ENCODE assay signal across 8 cellular contexts in the genomic region with DNA sequence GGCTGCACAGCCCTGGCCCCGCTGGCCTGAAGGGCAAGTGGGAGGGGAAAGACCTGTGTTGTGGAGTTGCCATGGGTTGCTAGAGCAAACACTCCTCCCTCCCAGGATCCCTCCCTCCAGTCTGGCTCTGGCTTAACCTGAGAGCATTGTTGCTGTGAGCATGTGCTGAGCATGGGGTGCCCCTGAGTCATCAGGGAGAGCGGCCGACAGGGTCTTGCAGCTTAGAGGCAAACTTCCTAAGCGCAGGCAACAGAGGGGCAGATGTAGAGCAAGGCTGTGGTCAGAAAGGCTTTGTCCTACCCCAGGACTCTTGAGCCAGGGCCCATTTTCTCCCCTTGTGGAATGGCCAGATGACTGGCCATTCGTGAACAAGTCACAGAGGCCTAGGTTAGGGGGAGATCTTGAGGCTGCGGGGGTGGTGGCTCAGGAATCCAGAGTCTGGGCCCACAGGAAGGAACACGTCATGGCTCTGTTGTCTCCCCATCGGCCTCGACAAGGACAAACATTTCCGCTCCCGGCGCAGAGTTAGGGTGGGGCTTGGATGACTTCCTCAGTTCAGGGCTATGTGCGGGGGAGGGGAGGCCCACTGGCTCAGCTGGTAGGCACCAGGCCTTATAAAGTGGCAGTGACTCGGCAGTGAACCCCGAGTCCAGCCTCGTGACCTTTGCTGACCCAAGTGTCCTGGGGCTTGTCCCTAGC. TPM values are rescaled to one million over a fixed set of nuclear protein-coding genes. Genes with fewer than 3 reads are reported as not detected.
A peak's percentile ranks its signal among the peaks of the same experiment; 100 is the strongest.
DNase-seq lines count a peak whose midpoint lies in the region; ATAC-seq and FAIRE-seq lines count a peak whose summit lies in the region.

No MANE protein-coding gene starts in this region.

- H2BK12ac ChIP-seq in mesenchymal stem cell (ENCODE audit: low read length in 2 of 2), result peak overlapping the region; percentile 33 to 97

- WGBS in mesenchymal stem cell, result under 1% methylated on average over 13 of the region's 16 CpGs

- peak overlapping the region; percentile 100 for H2BK120ac ChIP-seq in mesenchymal stem cell (ENCODE audit: low read depth, low read length)

- peak overlapping the region; percentile 97 to 99 for H3K4ac ChIP-seq in mesenchymal stem cell (ENCODE audit: low read depth in 1 of 2, low read length in 2 of 2)

- DNase-seq in G401 (ENCODE audit: low spot score), result peak; percentile 67
- DNase-seq in NT2/D1 (ENCODE audit: low read depth, low spot score), result peak; percentile 99
- DNase-seq in activated CD8-positive, alpha-beta memory T cell treated with anti-CD3 and anti-CD28 coated beads, Interleukin-2, amount 50 U/mL, for 4 hours, result peak; percentile 87
- peak; percentile 100 for DNase-seq in mesenchymal stem cell
- peak; percentile 73 for DNase-seq in stimulated activated CD8-positive, alpha-beta memory T cell treated with anti-CD3 and anti-CD28 coated beads, Interleukin-15, amount 100 ng/mL, for 1 hour (ENCODE audit: low read depth)
- DNase-seq in NCI-H524 treated with DMSO at 0.1 percent for 48 hours (lab: John Stamatoyannopoulos, UW), result no peak

- peaks cover 47% of the 10 kb centered on the region for H3K36me3 ChIP-seq in NT2/D1 (ENCODE audit: insufficient read depth, insufficient read length, low read length)
- peaks cover 48 to 52% of the 10 kb centered on the region in 2 experiments for H3K36me3 ChIP-seq in mesenchymal stem cell (ENCODE audit: control insufficient read depth in 1 of 2, insufficient read depth in 2 of 2, low read depth in 1 of 2, low read length in 2 of 2)

- peak overlapping the region; percentile 100 for H3K27ac ChIP-seq in mesenchymal stem cell (ENCODE audit: low read length, poor library complexity, severe bottlenecking)

- ATAC-seq in HG02798 (IDR thresholded peaks at IDR 0.05; ENCODE audit: poor library complexity, unreplicated experiment), result peak; percentile 34

- H4K91ac ChIP-seq in mesenchymal stem cell (ENCODE audit: low read length), result peak overlapping the region; percentile 100

- H3K4me3 ChIP-seq in NT2/D1 (ENCODE audit: insufficient read length, low read depth), result peak overlapping the region; percentile 6
- H3K4me3 ChIP-seq in mesenchymal stem cell (ENCODE audit: insufficient read depth in 1 of 2, low read depth in 1 of 2, low read length in 2 of 2), result peak overlapping the region in 1 of 2 experiments; percentile 75

- H3K23ac ChIP-seq in mesenchymal stem cell (ENCODE audit: low read length in 2 of 2), result peak overlapping the region in 1 of 2 experiments; percentile 75

- H2AK5ac ChIP-seq in mesenchymal stem cell (ENCODE audit: low read length, severe bottlenecking), result peak overlapping the region; percentile 100

- peak overlapping the region; percentile 17 for H3K4me2 ChIP-seq in mesenchymal stem cell (ENCODE audit: low read length, poor library complexity, severe bottlenecking)

- H3K4me1 ChIP-seq in NT2/D1 (ENCODE audit: insufficient read depth, insufficient read length), result peaks cover 52% of the 10 kb centered on the region
- H3K4me1 ChIP-seq in mesenchymal stem cell (ENCODE audit: control insufficient read depth, insufficient read depth, low read depth, low read length), result peaks cover 82% of the 10 kb centered on the region

- H4K8ac ChIP-seq in mesenchymal stem cell (ENCODE audit: low read length), result peak overlapping the region; percentile 89

- H3K18ac ChIP-seq in mesenchymal stem cell (ENCODE audit: low read depth in 1 of 2, low read length in 2 of 2), result peak overlapping the region; percentile 99 to 100

- H3K27me3 ChIP-seq in NT2/D1 (ENCODE audit: insufficient read depth, insufficient read length) (no peaks in the 10 kb centered on the region), mesenchymal stem cell (ENCODE audit: control insufficient read depth in 1 of 2, insufficient read depth in 1 of 2, low read length in 2 of 2) (no peaks in the 10 kb centered on the region)

- peak overlapping the region; percentile 73 for H2BK15ac ChIP-seq in mesenchymal stem cell (ENCODE audit: low read depth, poor library complexity, severe bottlenecking)

- H3K9me3 ChIP-seq in NT2/D1 (ENCODE audit: insufficient read depth, low read length) (no peaks in the 10 kb centered on the region), mesenchymal stem cell (ENCODE audit: control insufficient read depth, low read length) (no peaks in the 10 kb centered on the region)

- H2BK5ac ChIP-seq in mesenchymal stem cell (ENCODE audit: low read depth, low read length, poor library complexity, severe bottlenecking), result peak overlapping the region; percentile 99

- peaks cover 10% of the 10 kb centered on the region for H3K79me1 ChIP-seq in mesenchymal stem cell (replicated peaks; ENCODE audit: low read length, poor library complexity, severe bottlenecking)

- peak; percentile 75 for FAIRE-seq in endometrium (lab: Jason Lieb, UNC)

- H3K9ac ChIP-seq in NT2/D1 (ENCODE audit: insufficient read length, low read depth) (peak overlapping the region; percentile 84), mesenchymal stem cell (ENCODE audit: low read length) (peak overlapping the region; percentile 97)

- in situ Hi-C loops in G401 (cut with HindIII; ENCODE audit: low sequenced_read_pairs), result no loop called here

- H3K14ac ChIP-seq in mesenchymal stem cell (ENCODE audit: low read length in 2 of 2), result peak overlapping the region in 1 of 2 experiments; percentile 85

- no peak overlapping the region for H2AFZ ChIP-seq in mesenchymal stem cell (ENCODE audit: low read depth, low read length)

RNA-seq across cellular contexts. Expression of a gene that starts 0.4 kb away (rescaled TPM):
- total RNA-seq in G401 (2014; rRNA removed; shearing (Covaris generic)), result 2.9 and 14.6 TPM in 2 replicates
- polyA plus RNA-seq in mesenchymal stem cell (2013, experiment 1 of 2), result 0.08 TPM
- polyA plus RNA-seq in mesenchymal stem cell (2013, experiment 2 of 2), result 0.11 TPM

RNA-seq across cellular contexts. Expression of a gene that starts 0.8 kb away (rescaled TPM):
- total RNA-seq in G401 (2014; rRNA removed; shearing (Covaris generic)), result 1.1 and 1.3 TPM in 2 replicates
- 22.8 TPM for polyA plus RNA-seq in mesenchymal stem cell (2013, experiment 1 of 2)
- 20.2 TPM for polyA plus RNA-seq in mesenchymal stem cell (2013, experiment 2 of 2)

RNA-seq across cellular contexts. Expression of a gene that starts 7.3 kb away (rescaled TPM):
- total RNA-seq in G401 (2014; rRNA removed; shearing (Covaris generic)), result 8.0 and 8.5 TPM in 2 replicates
- polyA plus RNA-seq in mesenchymal stem cell (2013, experiment 1 of 2), result 28.1 TPM
- 26.8 TPM for polyA plus RNA-seq in mesenchymal stem cell (2013, experiment 2 of 2)

RNA-seq across cellular contexts. Expression of a gene that starts 19.5 kb away (rescaled TPM):
- total RNA-seq in G401 (2014; rRNA removed; shearing (Covaris generic)), result 2.2 and 2.3 TPM in 2 replicates
- 0.10 TPM for polyA plus RNA-seq in mesenchymal stem cell (2013, experiment 1 of 2)
- polyA plus RNA-seq in mesenchymal stem cell (2013, experiment 2 of 2), result 0.05 TPM

RNA-seq across cellular contexts. Expression of a gene that starts 32.2 kb away (rescaled TPM):
- total RNA-seq in G401 (2014; rRNA removed; shearing (Covaris generic)), result 3,222 and 3,561 TPM in 2 replicates
- 4,725 TPM for polyA plus RNA-seq in mesenchymal stem cell (2013, experiment 1 of 2)
- polyA plus RNA-seq in mesenchymal stem cell (2013, experiment 2 of 2), result 4,884 TPM
